ENCODE assay signal across 8 cellular contexts in genomic region chr19:17680235-17680722, GRCh38. TPM values are rescaled to one million over a fixed set of nuclear protein-coding genes. Genes with fewer than 3 reads are reported as not detected.
DNase-seq lines count a peak whose midpoint lies in the region; ATAC-seq and TF ChIP-seq lines count a peak whose summit lies in the region.

No MANE protein-coding gene starts in this region.

- ATAC-seq in stimulated activated naive CD8-positive, alpha-beta T cell treated with anti-CD3 and anti-CD28 coated beads, Interleukin-15, amount 100 ng/mL, for 72 hours, result peak; percentile 95

- no peaks in the 10 kb centered on the region for H4K20me1 ChIP-seq in DOHH2 (ENCODE audit: control insufficient read depth, insufficient read depth, low read depth, low read length)

- no peaks in the 10 kb centered on the region for H3K4me1 Mint-ChIP-seq in endothelial cell (ENCODE audit: unreplicated experiment)
- peaks cover 17% of the 10 kb centered on the region for H3K4me1 Mint-ChIP-seq in stimulated activated naive CD8-positive, alpha-beta T cell treated with anti-CD3 and anti-CD28 coated beads, Interleukin-15, amount 100 ng/mL, for 72 hours

- peaks cover 14% of the 10 kb centered on the region for H3K27me3 Mint-ChIP-seq in endothelial cell (ENCODE audit: unreplicated experiment)
- peaks cover 96% of the 10 kb centered on the region for H3K27me3 Mint-ChIP-seq in stimulated activated naive CD8-positive, alpha-beta T cell treated with anti-CD3 and anti-CD28 coated beads, Interleukin-15, amount 100 ng/mL, for 72 hours

- H3K27ac Mint-ChIP-seq in endothelial cell (ENCODE audit: unreplicated experiment), result no peak overlapping the region
- no peak overlapping the region for H3K27ac Mint-ChIP-seq in stimulated activated naive CD8-positive, alpha-beta T cell treated with anti-CD3 and anti-CD28 coated beads, Interleukin-15, amount 100 ng/mL, for 72 hours

- TF ChIP-seq CTCF in DOHH2 (IDR thresholded peaks at IDR 0.05; ENCODE audit: low read depth, low read length, poor library complexity, severe bottlenecking) (no peak), endothelial cell (IDR thresholded peaks at IDR 0.05; ENCODE audit: unreplicated experiment) (no peak)

- H3K36me3 Mint-ChIP-seq in endothelial cell (ENCODE audit: low read depth, unreplicated experiment), result no peaks in the 10 kb centered on the region

- H3K4me1 ChIP-seq in DOHH2 (ENCODE audit: control insufficient read depth, low read length), result peaks cover 8% of the 10 kb centered on the region

- H3K4me2 ChIP-seq in DOHH2 (ENCODE audit: low read length), result peak overlapping the region; percentile 37

- no peaks in the 10 kb centered on the region for H3K9me3 ChIP-seq in DOHH2 (ENCODE audit: control insufficient read depth, insufficient read depth, low read length)

- H3K27me3 ChIP-seq in DOHH2 (ENCODE audit: control insufficient read depth, low read length), result peaks cover 27% of the 10 kb centered on the region

- no peak overlapping the region for H3K27ac ChIP-seq in DOHH2 (ENCODE audit: low read depth, low read length)

- H3K4me3 Mint-ChIP-seq in endothelial cell (ENCODE audit: unreplicated experiment), result no peak overlapping the region
- peak overlapping the region; percentile 68 to 72 for H3K4me3 Mint-ChIP-seq in stimulated activated naive CD8-positive, alpha-beta T cell treated with anti-CD3 and anti-CD28 coated beads, Interleukin-15, amount 100 ng/mL, for 72 hours

- peak; percentile 82 for DNase-seq in HK-2 (ENCODE audit: unreplicated experiment)
- peak; percentile 41 to 49 for DNase-seq in activated CD4-positive, alpha-beta T cell treated with anti-CD3 and anti-CD28 coated beads, Interleukin-2, amount 50 U/mL, for 48 hours
- DNase-seq in endothelial cell (ENCODE audit: low spot score), result peak; percentile 31
- peak; percentile 52 for DNase-seq in mucosa of gallbladder (ENCODE audit: low spot score)
- DNase-seq in stimulated activated naive CD8-positive, alpha-beta T cell treated with anti-CD3 and anti-CD28 coated beads, Interleukin-15, amount 100 ng/mL, for 72 hours, result peak; percentile 48 to 68
- no peak for DNase-seq in NCI-H526 treated with DMSO at 0.1 percent for 48 hours (lab: John Stamatoyannopoulos, UW)
- DNase-seq in NCI-H146 (lab: John Stamatoyannopoulos, UW), result no peak

- no peak overlapping the region for H3K4me3 ChIP-seq in DOHH2 (ENCODE audit: low read length)

- H3K36me3 ChIP-seq in DOHH2 (ENCODE audit: control insufficient read depth, low read length), result no peaks in the 10 kb centered on the region

- no peaks in the 10 kb centered on the region for H3K9me2 ChIP-seq in DOHH2 (replicated peaks; ENCODE audit: control insufficient read depth, low read length)

- no peaks in the 10 kb centered on the region for H3K79me2 ChIP-seq in DOHH2 (ENCODE audit: control insufficient read depth, low read length)

- no peaks in the 10 kb centered on the region for H3K9me3 Mint-ChIP-seq in endothelial cell (ENCODE audit: unreplicated experiment)
- H3K9me3 Mint-ChIP-seq in stimulated activated naive CD8-positive, alpha-beta T cell treated with anti-CD3 and anti-CD28 coated beads, Interleukin-15, amount 100 ng/mL, for 72 hours, result no peaks in the 10 kb centered on the region

- no peaks in the 10 kb centered on the region for H3F3A ChIP-seq in DOHH2 (ENCODE audit: control insufficient read depth, insufficient read depth)

RNA-seq across cellular contexts. Expression of gene UNC13A, which starts 7.9 kb away (rescaled TPM):
- total RNA-seq in endothelial cell (ENCODE audit: unreplicated experiment) (1.2 TPM), mucosa of gallbladder (0.78 TPM)

RNA-seq across cellular contexts. Expression of gene MAP1S, which starts 39.0 kb away (rescaled TPM):
- total RNA-seq in endothelial cell (ENCODE audit: unreplicated experiment), result 173 TPM
- total RNA-seq in mucosa of gallbladder, result 92.3 TPM

Comparison
In these comparisons a context has a peak if more than half of its experiments do, and no peak if none do; other contexts are left out.
1. DNase-seq: peak in HK-2 (single experiment), activated CD4-positive, alpha-beta T cell treated with anti-CD3 and anti-CD28 coated beads, Interleukin-2, amount 50 U/mL, for 48 hours (2 of 2), endothelial cell (single experiment), mucosa of gallbladder (single experiment) and stimulated activated naive CD8-positive, alpha-beta T cell treated with anti-CD3 and anti-CD28 coated beads, Interleukin-15, amount 100 ng/mL, for 72 hours (2 of 2); none in NCI-H526 treated with DMSO at 0.1 percent for 48 hours (single experiment) and NCI-H146 (single experiment).